Comparison of ENCODE assay signal across 15 cellular contexts in the genomic region with DNA sequence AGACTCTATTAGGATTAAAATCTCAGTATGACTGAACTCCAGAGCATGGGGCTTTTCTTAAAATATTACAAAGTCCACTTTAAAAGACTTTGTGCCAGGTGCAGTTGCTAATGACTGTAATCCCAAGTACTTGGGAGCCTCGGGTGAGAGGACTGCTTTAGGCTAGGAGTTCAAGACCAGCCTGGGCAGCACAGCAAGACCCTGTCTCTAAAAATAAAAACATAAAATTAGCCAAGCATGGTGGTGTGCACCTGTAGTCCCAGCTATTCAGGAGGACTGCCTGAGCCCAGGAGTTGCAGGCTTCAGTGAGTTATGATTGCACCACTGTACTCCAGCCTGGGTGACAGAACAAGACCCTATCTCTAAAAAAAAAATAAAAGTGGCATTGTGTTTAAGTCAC.
"Had no signal": no experiment of that assay in that cellular context is flagged by ENCODE, and none has a peak within 500 bp of the region (broad histone marks: within the 10 kb centered on the region; RNA-seq: fewer than 3 reads in every experiment).

No MANE protein-coding gene starts in this region.

- H3K27me3 ChIP-seq: body of pancreas, upper lobe of left lung had no signal

- H3K27ac ChIP-seq: body of pancreas, coronary artery, upper lobe of left lung had no signal

- H3K4me3 ChIP-seq: body of pancreas, coronary artery, lung, upper lobe of left lung had no signal

- H3K9me3 ChIP-seq: body of pancreas, upper lobe of left lung had no signal

- DNase-seq: activated CD4-positive, alpha-beta memory T cell treated with anti-CD3 and anti-CD28 coated beads, Interleukin-2, amount 10 ng/mL, durations not matched to agents 7 days and 5 days; activated CD4-positive, alpha-beta T cell treated with anti-CD3 and anti-CD28 coated beads, Interleukin-2, amount 10 ng/mL, durations not matched to agents 24 days and 14 days; activated effector memory CD4-positive, alpha-beta T cell treated with anti-CD3 and anti-CD28 coated beads, Interleukin-2, amount 50 U/mL, for 16 hours; activated naive CD4-positive, alpha-beta T cell treated with anti-CD3 and anti-CD28 coated beads, Interleukin-2, amount 10 ng/mL, durations not matched to agents 7 days and 5 days; activated naive CD8-positive, alpha-beta T cell treated with anti-CD3 and anti-CD28 coated beads, Interleukin-2, amount 50 U/mL, for 24 hours; activated T-cell treated with anti-CD3 and anti-CD28 coated beads, Interleukin-2, amount 50 U/mL, for 72 hours; body of pancreas; naive thymus-derived CD4-positive, alpha-beta T cell; stimulated activated CD4-positive, alpha-beta T cell treated with anti-CD3 and anti-CD28 coated beads, Interleukin-2, amount 100 ng/mL, for 48 hours; stimulated activated CD8-positive, alpha-beta memory T cell treated with anti-CD3 and anti-CD28 coated beads, Interleukin-4, amount 100 ng/mL, for 48 hours; stimulated activated naive B cell treated with anti-CD40 and anti-IgM and Interleukin-4, amounts not matched to agents 10 μg/mL and 1 μg/mL and 100 μg/mL, for 72 hours; T-helper 17 cell; upper lobe of left lung had no signal

- H3K36me3 ChIP-seq: upper lobe of left lung had no signal
